Comparison of ENCODE assay signal across 8 cellular contexts in genomic region chr20:62366370-62367135, GRCh38. TPM values are rescaled to one million over a fixed set of nuclear protein-coding genes. Genes with fewer than 3 reads are reported as not detected.
A peak's percentile ranks its signal among the peaks of the same experiment; 100 is the strongest.
DNase-seq lines count a peak whose midpoint lies in the region; ATAC-seq, FAIRE-seq and TF ChIP-seq lines count a peak whose summit lies in the region.

No MANE protein-coding gene starts in this region.

- H3K4me2 ChIP-seq in A549 = peak overlapping the region; percentile 91
- H3K4me2 ChIP-seq in astrocyte (ENCODE audit: low read length) = peak overlapping the region; percentile 79

- peaks cover 22% of the 10 kb centered on the region for H3K4me1 Mint-ChIP-seq in astrocyte (ENCODE audit: low read depth, unreplicated experiment)

- peak overlapping the region; percentile 77 for H3K4me3 Mint-ChIP-seq in astrocyte (ENCODE audit: unreplicated experiment)

- intact Hi-C loops in stomach (cut with DNase I; ENCODE audit: low total_unique reads) = no loop called here

- DNase-seq in A549 (ENCODE audit: low read depth in 1 of 2, low spot score in 1 of 2) = peak in 1 of 2 experiments; percentile 65
- DNase-seq in HK-2 (ENCODE audit: unreplicated experiment) = peak; percentile 45
- no peak for DNase-seq in astrocyte (ENCODE audit: low read depth)
- DNase-seq in stomach = no peak

- H3K27me3 Mint-ChIP-seq in astrocyte (ENCODE audit: low read depth, unreplicated experiment) = no peaks in the 10 kb centered on the region

- POLR2A ChIA-PET in A549 (lab: Yijun Ruan, JAX) = interaction anchor here (0.7 to 5.0 kb wide), 4 partner anchors 9 to 63 kb away, joined by 3 to 61 read pairs (median 16); partner anchors contain the start of gene ADRM1

- H3K4me3 ChIP-seq in A549 (peak overlapping the region; percentile 100), astrocyte (ENCODE audit: insufficient read depth, low read depth, low read length) (peak overlapping the region; percentile 59), iPS-20b (ENCODE audit: low read length) (peak overlapping the region; percentile 81), stomach (peak overlapping the region; percentile 67 to 90 (median 77))

- 1% methylated on average over 25 of the region's 72 CpGs for WGBS in A549 (ENCODE audit: missing lambda C conversion rate)
- 0 to 10% (median 1%) methylated on average over 6 to 72 of the region's 72 CpGs for whole genome bisulfite sequencing in stomach, 5 donors

- H3K9me3 ChIP-seq in A549 (no peaks in the 10 kb centered on the region), astrocyte (ENCODE audit: insufficient read depth, low read depth, low read length) (no peaks in the 10 kb centered on the region), iPS-20b (ENCODE audit: insufficient read depth, low read depth, low read length) (no peaks in the 10 kb centered on the region), stomach (no peaks in the 10 kb centered on the region)

- TF ChIP-seq POLR2A in A549 (IDR thresholded peaks at IDR 0.05; ENCODE audit: low read length) (no peak), stomach (IDR thresholded peaks at IDR 0.05) (no peak), GM18505 (IDR thresholded peaks at IDR 0.05; ENCODE audit: borderline replicate concordance, extremely low read depth, insufficient read depth, insufficient read length) (no peak)

- FAIRE-seq in A549 (lab: Jason Lieb, UNC) (no peak), astrocyte (lab: Jason Lieb, UNC) (no peak)

- H3K27me3 ChIP-seq in astrocyte (ENCODE audit: insufficient read depth, low read length) (no peaks in the 10 kb centered on the region), iPS-20b (ENCODE audit: insufficient read depth, low read length) (peaks cover 3% of the 10 kb centered on the region; the same call in 1 of the 2 replicates), stomach (peaks cover 0 to 54% (median 20%) of the 10 kb centered on the region in 3 donors)

- H3K79me2 ChIP-seq in astrocyte (ENCODE audit: insufficient read depth, low read length) = peaks cover 14% of the 10 kb centered on the region

- H3K9me3 Mint-ChIP-seq in astrocyte (ENCODE audit: unreplicated experiment) = no peaks in the 10 kb centered on the region

- H3K36me3 Mint-ChIP-seq in astrocyte (ENCODE audit: low read depth, unreplicated experiment) = no peaks in the 10 kb centered on the region

- peaks cover 56% of the 10 kb centered on the region for H4K20me1 ChIP-seq in astrocyte (ENCODE audit: insufficient read depth, low read length)

- peak overlapping the region; percentile 97 to 99 for H3K27ac ChIP-seq in A549
- no peak overlapping the region for H3K27ac ChIP-seq in astrocyte (ENCODE audit: low read depth, low read length)
- H3K27ac ChIP-seq in iPS-20b (ENCODE audit: low read length) = peak overlapping the region; percentile 68
- peak overlapping the region; percentile 75 to 92 (median 89) for H3K27ac ChIP-seq in stomach

- TF ChIP-seq RAD21 in A549 (conservative IDR thresholded peaks at IDR 0.05 in 1 of 2, IDR thresholded peaks at IDR 0.05 in 1 of 2) = no peak

- ATAC-seq in A549 = peak in 1 of 2 experiments; percentile 1; a peak in 2 of 6 replicates
- no peak for ATAC-seq in HG02798 (IDR thresholded peaks at IDR 0.05; ENCODE audit: poor library complexity, unreplicated experiment)
- no peak for ATAC-seq in GM21529 (IDR thresholded peaks at IDR 0.05; ENCODE audit: unreplicated experiment)
- no peak for ATAC-seq in GM18505 (IDR thresholded peaks at IDR 0.05; ENCODE audit: unreplicated experiment)

- CTCF ChIA-PET in A549 (lab: Yijun Ruan, JAX) = interaction anchor here (6.5 to 12.6 kb wide), 4 partner anchors 9 to 65 kb away, joined by 42 to 290 read pairs (median 100); partner anchors contain the start of gene ADRM1

- no peak overlapping the region for H2AFZ ChIP-seq in astrocyte (ENCODE audit: low read depth, low read length)

- H3K36me3 ChIP-seq in astrocyte (ENCODE audit: insufficient read depth, low read length) = no peaks in the 10 kb centered on the region
- no peaks in the 10 kb centered on the region for H3K36me3 ChIP-seq in iPS-20b (ENCODE audit: insufficient read depth, low read depth, low read length)
- H3K36me3 ChIP-seq in stomach = peaks cover 0 to 10% (median 4%) of the 10 kb centered on the region in 4 donors

- H3K9ac ChIP-seq in astrocyte (ENCODE audit: low read length) (peak overlapping the region; percentile 71), iPS-20b (ENCODE audit: low read depth, low read length) (peak overlapping the region; percentile 78)

- H3K27ac Mint-ChIP-seq in astrocyte (ENCODE audit: unreplicated experiment) = no peak overlapping the region

- H3K4me1 ChIP-seq in A549 (peaks cover 60% of the 10 kb centered on the region), astrocyte (ENCODE audit: insufficient read depth, low read length) (peaks cover 57% of the 10 kb centered on the region), iPS-20b (ENCODE audit: insufficient read depth, low read length) (peaks cover 48% of the 10 kb centered on the region), stomach (peaks cover 87 to 97% (median 96%) of the 10 kb centered on the region in 4 donors)

- TF ChIP-seq CTCF in A549 (IDR thresholded peaks at IDR 0.05) (no peak), astrocyte (IDR thresholded peaks at IDR 0.05; ENCODE audit: insufficient read depth, low read depth, low read length) (no peak), stomach (IDR thresholded peaks at IDR 0.05) (no peak)

- TF ChIP-seq EP300 in A549 (IDR thresholded peaks at IDR 0.05) = no peak
- no peak for TF ChIP-seq EP300 in stomach (IDR thresholded peaks at IDR 0.05)

TF ChIP-seq in A549, 52 proteins besides CTCF, POLR2A, EP300 and RAD21 (continues in another document):
- no peak for TF ChIP-seq ESRRA (IDR thresholded peaks at IDR 0.05; ENCODE audit: borderline replicate concordance, low read length)
- TF ChIP-seq SREBF2 (IDR thresholded peaks at IDR 0.05) = no peak
- TF ChIP-seq FOSL2 (IDR thresholded peaks at IDR 0.05) = no peak
- TF ChIP-seq FOSL2 (CRISPR knock-in tag; IDR thresholded peaks at IDR 0.05) = no peak
- no peak for TF ChIP-seq JUNB (IDR thresholded peaks at IDR 0.05)
- TF ChIP-seq NPAS2 (CRISPR knock-in tag; IDR thresholded peaks at IDR 0.05; ENCODE audit: borderline replicate concordance) = no peak
- no peak for TF ChIP-seq HMGXB4 (CRISPR knock-in tag; IDR thresholded peaks at IDR 0.05; ENCODE audit: borderline replicate concordance)
- no peak for TF ChIP-seq SMC3 (IDR thresholded peaks at IDR 0.05)
- peak; percentile 54; the same call in 1 of the 2 replicates for TF ChIP-seq MAX (IDR thresholded peaks at IDR 0.05)
- TF ChIP-seq JUN (IDR thresholded peaks at IDR 0.05) = no peak; a peak in 2 of 5 replicates
- TF ChIP-seq E2F6 (IDR thresholded peaks at IDR 0.05; ENCODE audit: borderline replicate concordance, low read depth) = no peak
- no peak for TF ChIP-seq HOXA7 (CRISPR knock-in tag; IDR thresholded peaks at IDR 0.05)
- TF ChIP-seq TFCP2L1 (CRISPR knock-in tag; IDR thresholded peaks at IDR 0.05) = no peak

RNA-seq across cellular contexts. Expression of gene LAMA5, which starts 0.6 kb away (rescaled TPM):
- polyA plus RNA-seq in A549 (2011; rRNA removed) (20.4 and 31.6 TPM in 2 replicates), A549 (2017; fragmentation: RNase III; extraction: RNeasy Plus Mini Kit Qiagen cat#74134 plus additional on column Dnase treatment) (196 to 212 TPM (median 202 TPM) in 3 replicates), stomach (100 to 1,000 TPM in 1 of 3 donors, 10 to 100 TPM in 2; 41.4 to 278 (median 72.3) TPM)
- polyA plus RNA-seq in A549 (2012; cell fraction: cytosol; rRNA removed) = 91.5 and 122 TPM in 2 replicates
- 829 and 950 TPM in 2 replicates for polyA plus RNA-seq in A549 (2012; cell fraction: nucleus; rRNA removed)
- 26.9 and 28.7 TPM in 2 replicates for polyA minus RNA-seq in A549 (2011; rRNA and poly(A)+ RNA removed)
- total RNA-seq in astrocyte (285 and 350 TPM in 2 replicates), stomach (100 to 1,000 TPM in 2 of 5 donors, 10 to 100 TPM in 3; 42.2 to 278 (median 86.9) TPM)

RNA-seq across cellular contexts. Expression of gene RPS21, which starts 20.4 kb away (rescaled TPM):
- polyA plus RNA-seq in A549 (2011; rRNA removed) (3,697 and 4,026 TPM in 2 replicates), A549 (2017; fragmentation: RNase III; extraction: RNeasy Plus Mini Kit Qiagen cat#74134 plus additional on column Dnase treatment) (2,862 to 2,938 TPM (median 2,871 TPM) in 3 replicates), stomach (1,000 to 10,000 TPM; 4,606 to 7,615 (median 4,647) TPM)
- polyA plus RNA-seq in A549 (2012; cell fraction: cytosol; rRNA removed) = 8,308 and 13,239 TPM in 2 replicates
- polyA plus RNA-seq in A549 (2012; cell fraction: nucleus; rRNA removed) = 5,168 and 6,855 TPM in 2 replicates
- polyA minus RNA-seq in A549 (2011; rRNA and poly(A)+ RNA removed) = 804 and 936 TPM in 2 replicates
- total RNA-seq in astrocyte (1,126 and 1,251 TPM in 2 replicates), stomach (1,000 to 10,000 TPM in 3 of 5 donors, 100 to 1,000 TPM in 2; 239 to 2,998 (median 1,528) TPM)

RNA-seq across cellular contexts. Expression of gene CABLES2, which starts 40.5 kb away (rescaled TPM):
- 3.9 and 5.0 TPM in 2 replicates for polyA plus RNA-seq in A549 (2011; rRNA removed)
- polyA plus RNA-seq in A549 (2012; cell fraction: cytosol; rRNA removed) = 5.9 and 7.3 TPM in 2 replicates
- polyA plus RNA-seq in A549 (2012; cell fraction: nucleus; rRNA removed) = 9.4 and 10.5 TPM in 2 replicates
- 5.6 to 7.7 TPM (median 6.6 TPM) in 3 replicates for polyA plus RNA-seq in A549 (2017; fragmentation: RNase III; extraction: RNeasy Plus Mini Kit Qiagen cat#74134 plus additional on column Dnase treatment)
- polyA minus RNA-seq in A549 (2011; rRNA and poly(A)+ RNA removed) = 6.1 and 7.1 TPM in 2 replicates
- 4.4 and 5.4 TPM in 2 replicates for total RNA-seq in astrocyte
- total RNA-seq in stomach = 1 to 10 TPM in 4 of 5 donors, under 1 TPM in 1; 0.55 to 7.8 (median 1.4) TPM
- 1 to 10 TPM; 2.0 to 3.2 (median 2.5) TPM for polyA plus RNA-seq in stomach
